ENCODE assay signal across 11 cellular contexts in the genomic region with DNA sequence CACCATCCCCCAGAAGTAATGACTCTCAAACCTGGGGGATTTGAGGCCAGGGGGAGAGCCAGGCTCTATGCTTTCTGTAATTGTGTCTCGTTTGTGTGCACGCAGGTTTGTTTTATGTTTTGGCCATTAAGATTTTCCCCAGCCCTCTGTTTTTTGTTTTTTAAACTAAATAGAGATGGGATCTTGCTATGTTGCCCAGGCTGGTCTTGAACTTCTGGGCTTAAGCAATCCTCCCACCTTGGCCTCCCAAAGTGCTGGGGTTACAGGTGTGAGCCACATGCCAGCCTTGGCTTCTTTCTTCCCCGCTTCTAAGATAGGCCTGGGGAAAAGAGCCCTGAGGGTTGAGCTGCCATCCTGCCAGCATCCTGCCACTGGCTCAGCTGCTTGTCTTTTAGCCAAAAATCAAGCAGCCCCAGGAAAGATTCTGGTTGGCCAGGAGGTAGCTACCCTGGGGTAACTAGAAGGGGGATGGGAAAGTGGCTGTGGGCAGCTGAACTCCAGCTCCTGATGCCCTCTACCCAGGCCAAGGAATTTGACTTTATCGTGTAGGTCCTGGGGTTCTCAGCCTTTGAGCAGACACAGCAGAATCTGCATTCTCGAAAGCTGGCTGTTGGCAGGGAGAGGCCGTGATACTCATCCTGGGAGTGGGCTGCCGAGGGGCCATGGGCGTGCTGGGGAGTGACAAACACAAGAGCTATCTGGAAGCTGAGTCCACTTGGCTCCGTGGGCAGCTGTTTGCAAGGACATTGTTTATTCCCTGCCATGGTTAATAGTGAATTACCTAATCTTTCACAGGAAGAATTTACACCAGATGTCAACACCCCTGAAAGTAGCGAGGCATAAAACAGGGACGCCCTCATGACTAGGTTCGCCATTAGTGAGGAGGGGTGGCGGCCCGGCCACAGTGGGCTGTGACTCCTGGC. TPM values are rescaled to one million over a fixed set of nuclear protein-coding genes. Genes with fewer than 3 reads are reported as not detected.
A peak's percentile ranks its signal among the peaks of the same experiment; 100 is the strongest.
DNase-seq lines count a peak whose midpoint lies in the region; ATAC-seq, FAIRE-seq and TF ChIP-seq lines count a peak whose summit lies in the region.
"Had no signal": no experiment of that assay in that cellular context is flagged by ENCODE, and none has a peak within 500 bp of the region (broad histone marks: within the 10 kb centered on the region; RNA-seq: fewer than 3 reads in every experiment).

No MANE protein-coding gene starts in this region.

- H3K27ac Mint-ChIP-seq in H9 = peak overlapping the region in 2 of 3 experiments; percentile 61 to 77; a peak in 2 of 7 replicates
- H3K27ac Mint-ChIP-seq in naive B cell = peak overlapping the region in 4 of 6 donors; percentile 7 to 78 (median 31)

- H3K4me3 ChIP-seq in esophagus muscularis mucosa = peak overlapping the region in 2 of 4 donors; percentile 23 to 40
- H3K4me3 ChIP-seq: SK-N-MC had no signal

- no CpG with 5 or more reads among the region's 14 CpGs for WGBS in H9 (ENCODE audit: extremely low coverage, insufficient read length, low lambda C conversion rate)
- 44% methylated on average over 14 of the region's 14 CpGs for WGBS in esophagus muscularis mucosa

- no peaks in the 10 kb centered on the region for H3K79me2 ChIP-seq in H9 (ENCODE audit: insufficient read depth, low read length)

- no peak overlapping the region for H4K8ac ChIP-seq in H9 (replicated peaks; ENCODE audit: insufficient read length, low read depth, low read length)

- H3K9ac ChIP-seq in H9 (ENCODE audit: extremely low read depth, insufficient read length, low read length) = no peak overlapping the region

- no peak overlapping the region for H2BK15ac ChIP-seq in H9 (ENCODE audit: low read depth, low read length)

- H3K27me3 Mint-ChIP-seq in H9 (ENCODE audit: low read depth) = no peaks in the 10 kb centered on the region
- H3K27me3 Mint-ChIP-seq in naive B cell = no peaks in the 10 kb centered on the region

- H3K4ac ChIP-seq in H9 (ENCODE audit: low read depth, low read length) = no peak overlapping the region

- no peak for TF ChIP-seq CTCF in H9 (conservative IDR thresholded peaks at IDR 0.05)
- TF ChIP-seq CTCF in esophagus muscularis mucosa (IDR thresholded peaks at IDR 0.05) = no peak

- H4K5ac ChIP-seq in H9 (ENCODE audit: insufficient read length, low read depth, low read length) = no peak overlapping the region

- no peaks in the 10 kb centered on the region for H3K27me3 ChIP-seq in H9 (ENCODE audit: insufficient read depth, low read length)
- no peaks in the 10 kb centered on the region for H3K27me3 ChIP-seq in esophagus muscularis mucosa

- H3K4me2 ChIP-seq in H9 (ENCODE audit: insufficient read depth, insufficient read length, low read length) = no peak overlapping the region

- no peak overlapping the region for H3K56ac ChIP-seq in H9 (ENCODE audit: insufficient read length, low read depth, low read length)

- H3K18ac ChIP-seq in H9 (ENCODE audit: insufficient read length, low read depth, low read length) = no peak overlapping the region

- intact Hi-C loops in esophagus muscularis mucosa (cut with DNase I) = no loop called here

- H4K20me1 ChIP-seq in H9 (ENCODE audit: control insufficient read depth, insufficient read depth, insufficient read length) = no peaks in the 10 kb centered on the region

- no peak overlapping the region for H2BK20ac ChIP-seq in H9 (ENCODE audit: low read depth, low read length, poor library complexity, severe bottlenecking)

- no peak overlapping the region for H2AFZ ChIP-seq in H9 (ENCODE audit: low read length)

- H3K9me3 ChIP-seq in H9 (ENCODE audit: control insufficient read depth, low read depth, low read length) (no peaks in the 10 kb centered on the region), esophagus muscularis mucosa (no peaks in the 10 kb centered on the region)

- TF ChIP-seq EP300 in esophagus muscularis mucosa (IDR thresholded peaks at IDR 0.05) = no peak

- H4K91ac ChIP-seq in H9 (ENCODE audit: insufficient read length, low read depth, low read length) = no peak overlapping the region

- peaks cover 8 to 53% (median 38%) of the 10 kb centered on the region in 4 donors for H3K36me3 ChIP-seq in esophagus muscularis mucosa

- no peak overlapping the region for H2BK5ac ChIP-seq in H9 (ENCODE audit: insufficient read length, low read length)

- no peak overlapping the region for H2BK12ac ChIP-seq in H9 (ENCODE audit: insufficient read length, low read depth, low read length)

- H3K79me1 ChIP-seq in H9 (ENCODE audit: insufficient read depth, low read depth, low read length, poor library complexity, severe bottlenecking) = no peaks in the 10 kb centered on the region

- no peak overlapping the region for H3T11ph ChIP-seq in H9 (ENCODE audit: low read length)

- TF ChIP-seq POLR2A in esophagus muscularis mucosa (IDR thresholded peaks at IDR 0.05; ENCODE audit: low read depth) = no peak
- no peak for TF ChIP-seq POLR2A in H54 (IDR thresholded peaks at IDR 0.05; ENCODE audit: low read depth, low read length)

- H3K9me3 Mint-ChIP-seq in H9 = no peaks in the 10 kb centered on the region
- no peaks in the 10 kb centered on the region for H3K9me3 Mint-ChIP-seq in naive B cell

- H2AK5ac ChIP-seq in H9 (ENCODE audit: insufficient read length, low read length) = no peak overlapping the region

- H3K4me3 Mint-ChIP-seq in H9 (no peak overlapping the region), naive B cell (no peak overlapping the region)

- no peak overlapping the region for H3K23ac ChIP-seq in H9 (ENCODE audit: insufficient read length, low read depth, low read length)

- no peak overlapping the region for H2BK120ac ChIP-seq in H9 (ENCODE audit: low read depth, low read length, poor library complexity, severe bottlenecking)

- H3K23me2 ChIP-seq in H9 (ENCODE audit: insufficient read length, low read depth, low read length, poor library complexity, severe bottlenecking) = no peaks in the 10 kb centered on the region

- no peak for FAIRE-seq in H54 (lab: Jason Lieb, UNC)

- H3K14ac ChIP-seq in H9 (ENCODE audit: insufficient read depth, low read length) = no peak overlapping the region

- H3K27ac ChIP-seq in H9 (ENCODE audit: insufficient read length, low read depth, low read length) (no peak overlapping the region), esophagus muscularis mucosa (replicated peaks in 1 of 4) (peak overlapping the region; percentile 72 to 87 (median 80))
- H3K27ac ChIP-seq: SK-N-MC had no signal

- no peak for ATAC-seq in naive B cell (ENCODE audit: low read depth in 2 of 2)

- H3K36me3 Mint-ChIP-seq in H9 (ENCODE audit: insufficient read depth in 1 of 3, low read depth in 3 of 3) (peaks cover 0 to 5% (median 4%) of the 10 kb centered on the region in 3 experiments; a peak in 4 of 7 replicates), naive B cell (peaks cover 4 to 8% of the 10 kb centered on the region in 2 donors)

- H3K4me1 ChIP-seq in H9 (ENCODE audit: insufficient read depth, low read length) (0 out of 2 replicates have a peak, but pooled peaks cover 2% of the 10 kb centered on the region), esophagus muscularis mucosa (peaks cover 19 to 26% (median 24%) of the 10 kb centered on the region in 4 donors)

- DNase-seq in A172 (ENCODE audit: low spot score) (peak; percentile 45), H9 (no peak), esophagus muscularis mucosa (ENCODE audit: extremely low spot score) (no peak), naive B cell (no peak), D341Med (ENCODE audit: low spot score) (no peak), amygdala (lab: John Stamatoyannopoulos, UW) (no peak), H54 (ENCODE audit: insufficient read length, low spot score) (no peak)
- no peak for DNase-seq in effector CD8-positive, alpha-beta T cell (lab: John Stamatoyannopoulos, UW)
- DNase-seq: effector CD4-positive, alpha-beta T cell; NCI-H2081 treated with DMSO at 0.1 percent for 48 hours had no signal

- H3K4me1 Mint-ChIP-seq in H9 (peaks cover 8 to 10% of the 10 kb centered on the region in 2 experiments), naive B cell (peaks cover 11 to 34% (median 33%) of the 10 kb centered on the region in 3 donors)

RNA-seq across cellular contexts. Expression of gene KDM8, which starts 18.5 kb away (rescaled TPM):
- 2.7 and 6.0 TPM in 2 replicates for total RNA-seq in A172 (2014; rRNA removed; shearing (Covaris generic))
- total RNA-seq in H9 (2021) (15.2 and 15.5 TPM in 2 replicates), esophagus muscularis mucosa (1 to 10 TPM; 2.5 to 7.1 (median 3.7) TPM)
- polyA plus RNA-seq in naive B cell (ENCODE audit: low read depth in 6 of 6) = 1 to 10 TPM in 5 of 6 donors, not detected in 1; 2.9 to 8.2 (median 4.2) TPM

RNA-seq across cellular contexts. Expression of gene NSMCE1, which starts 46.7 kb away (rescaled TPM):
- total RNA-seq in A172 (2014; rRNA removed; shearing (Covaris generic)) = 96.6 and 104 TPM in 2 replicates
- total RNA-seq in H9 (2021) = 19.3 and 25.3 TPM in 2 replicates
- total RNA-seq in esophagus muscularis mucosa = 10 to 100 TPM; 49.7 to 68.8 (median 64.0) TPM
- polyA plus RNA-seq in naive B cell (ENCODE audit: low read depth in 6 of 6) = 100 to 1,000 TPM; 178 to 217 (median 195) TPM
